Comparison of ENCODE assay signal across 37 cellular contexts in genomic region chr20:17107127-17107526, GRCh38.
"Had no signal": no experiment of that assay in that cellular context is flagged by ENCODE, and none has a peak within 500 bp of the region (broad histone marks: within the 10 kb centered on the region; RNA-seq: fewer than 3 reads in every experiment).

No MANE protein-coding gene starts in this region.

- H3K9me3 Mint-ChIP-seq: activated CD4-positive, alpha-beta T cell treated with anti-CD3 and anti-CD28 coated beads, Interleukin-2, amount 10 ng/mL, durations not matched to agents 24 days and 14 days; activated T-cell treated with anti-CD3 and anti-CD28 coated beads, Interleukin-2, amount 50 U/mL, for 4 hours; activated T-cell treated with anti-CD3 and anti-CD28 coated beads, Interleukin-2, amount 50 U/mL, for 72 hours; activated T-helper 1 cell treated with anti-CD3 and anti-CD28 coated beads, Interleukin-12 subunit alpha, Interleukin-12 subunit beta, Interleukin-2, Interleukin-4 antibody, amounts not matched to agents 30 ng/mL and 10 ng/mL and 1 ng/mL, durations not matched to agents 14 hours and 24 hours and 36 hours; T-helper 1 cell treated with Interleukin-12 subunit alpha and Interleukin-12 subunit beta and Interleukin-4 antibody, amounts not matched to agents 30 μg/mL and 1 μg/mL, for 36 hours had no signal

- H3K27ac Mint-ChIP-seq: activated B cell treated with CpG ODN at 0.5 μM for 24 hours; activated CD4-positive, alpha-beta memory T cell treated with anti-CD3 and anti-CD28 coated beads for 36 hours; activated CD4-positive, alpha-beta T cell treated with anti-CD3 and anti-CD28 coated beads, Interleukin-2, amount 10 ng/mL, durations not matched to agents 24 days and 14 days; activated CD8-positive, alpha-beta T cell treated with anti-CD3 and anti-CD28 coated beads for 36 hours; activated naive CD4-positive, alpha-beta T cell treated with anti-CD3 and anti-CD28 coated beads for 36 hours; activated naive CD4-positive, alpha-beta T cell treated with anti-CD3 and anti-CD28 coated beads, Interleukin-2, amount 50 U/mL, for 72 hours; activated naive CD8-positive, alpha-beta T cell treated with anti-CD3 and anti-CD28 coated beads for 36 hours; activated T-cell treated with anti-CD3 and anti-CD28 coated beads, Interleukin-2, amount 50 U/mL, for 72 hours; activated T-helper 1 cell treated with anti-CD3 and anti-CD28 coated beads, Interleukin-12 subunit alpha, Interleukin-12 subunit beta, Interleukin-2, Interleukin-4 antibody, amounts not matched to agents 30 ng/mL and 10 ng/mL and 1 ng/mL, durations not matched to agents 14 hours and 24 hours and 36 hours; activated T-helper 17 cell treated with anti-CD3 and anti-CD28 coated beads, Interleukin-2, amount 50 U/mL, for 72 hours; T-helper 1 cell treated with Interleukin-12 subunit alpha and Interleukin-12 subunit beta and Interleukin-4 antibody, amounts not matched to agents 30 μg/mL and 1 μg/mL, for 36 hours; T-helper 2 cell treated with Interferon-gamma antibody and Interleukin-4, amounts not matched to agents 5 μg/mL and 100 μg/mL, for 36 hours had no signal

- H3K9me3 ChIP-seq: adrenal gland, body of pancreas had no signal

- DNase-seq: activated B cell treated with CpG ODN at 0.5 μM for 24 hours; activated CD4-positive, alpha-beta memory T cell treated with anti-CD3 and anti-CD28 coated beads for 36 hours; activated CD4-positive, alpha-beta T cell treated with anti-CD3 and anti-CD28 coated beads for 4 hours; activated CD4-positive, alpha-beta T cell treated with anti-CD3 and anti-CD28 coated beads, Interleukin-2, amount 10 ng/mL, durations not matched to agents 24 days and 14 days; activated CD4-positive, alpha-beta T cell treated with anti-CD3 and anti-CD28 coated beads, Interleukin-2, amount 50 U/mL, for 1 hour; activated CD4-positive, alpha-beta T cell treated with anti-CD3 and anti-CD28 coated beads, Interleukin-2, amount 50 U/mL, for 4 hours; activated CD4-positive, CD25-positive, alpha-beta regulatory T cell treated with anti-CD3 and anti-CD28 coated beads, Interleukin-2, amount 50 U/mL, for 72 hours; activated CD8-positive, alpha-beta memory T cell treated with anti-CD3 and anti-CD28 coated beads, Interleukin-2, amount 50 U/mL, for 4 hours; activated CD8-positive, alpha-beta T cell treated with anti-CD3 and anti-CD28 coated beads for 36 hours; activated effector memory CD4-positive, alpha-beta T cell treated with anti-CD3 and anti-CD28 coated beads, Interleukin-2, amount 50 U/mL, for 16 hours; activated gamma-delta T cell treated with Interleukin-2 at 50 U/mL for 16 hours; activated naive CD4-positive, alpha-beta T cell; activated naive CD4-positive, alpha-beta T cell treated with anti-CD3 and anti-CD28 coated beads for 36 hours; activated naive CD4-positive, alpha-beta T cell treated with anti-CD3 and anti-CD28 coated beads, Interleukin-2, amount 50 U/mL, for 16 hours; activated naive CD8-positive, alpha-beta T cell treated with anti-CD3 and anti-CD28 coated beads for 36 hours; activated T-cell treated with anti-CD3 and anti-CD28 coated beads for 4 hours; activated T-cell treated with anti-CD3 and anti-CD28 coated beads, Interleukin-2, amount 50 U/mL, for 1 hour; activated T-cell treated with anti-CD3 and anti-CD28 coated beads, Interleukin-2, amount 50 U/mL, for 4 hours; activated T-cell treated with anti-CD3 and anti-CD28 coated beads, Interleukin-2, amount 50 U/mL, for 72 hours; adrenal gland; amniotic stem cell; aorta; body of pancreas; brain microvascular endothelial cell; central memory CD4-positive, alpha-beta T cell; T-helper 1 cell; T-helper 2 cell; T-helper 9 cell had no signal

- ATAC-seq: activated CD8-positive, alpha-beta T cell treated with anti-CD3 and anti-CD28 coated beads for 36 hours; activated naive CD4-positive, alpha-beta T cell treated with anti-CD3 and anti-CD28 coated beads, Interleukin-2, amount 50 U/mL, for 72 hours; activated T-cell treated with anti-CD3 and anti-CD28 coated beads, Interleukin-2, amount 50 U/mL, for 4 hours; activated T-cell treated with anti-CD3 and anti-CD28 coated beads, Interleukin-2, amount 50 U/mL, for 72 hours; activated T-helper 17 cell treated with anti-CD3 and anti-CD28 coated beads, Interleukin-2, amount 50 U/mL, for 72 hours; body of pancreas had no signal

- H3K27me3 Mint-ChIP-seq: activated B cell treated with CpG ODN at 0.5 μM for 24 hours; activated CD4-positive, alpha-beta memory T cell treated with anti-CD3 and anti-CD28 coated beads for 36 hours; activated CD4-positive, alpha-beta T cell treated with anti-CD3 and anti-CD28 coated beads, Interleukin-2, amount 10 ng/mL, durations not matched to agents 24 days and 14 days; activated CD8-positive, alpha-beta T cell treated with anti-CD3 and anti-CD28 coated beads for 36 hours; activated naive CD8-positive, alpha-beta T cell treated with anti-CD3 and anti-CD28 coated beads for 36 hours; activated T-helper 17 cell treated with anti-CD3 and anti-CD28 coated beads, Interleukin-2, amount 50 U/mL, for 72 hours had no signal

- H3K27ac ChIP-seq: adrenal gland, body of pancreas, brain microvascular endothelial cell, breast epithelium, VCaP had no signal

- H3K4me3 Mint-ChIP-seq: activated B cell treated with CpG ODN at 0.5 μM for 24 hours; activated CD4-positive, alpha-beta memory T cell treated with anti-CD3 and anti-CD28 coated beads for 36 hours; activated CD4-positive, alpha-beta T cell treated with anti-CD3 and anti-CD28 coated beads, Interleukin-2, amount 10 ng/mL, durations not matched to agents 24 days and 14 days; activated CD8-positive, alpha-beta T cell treated with anti-CD3 and anti-CD28 coated beads for 36 hours; activated naive CD4-positive, alpha-beta T cell treated with anti-CD3 and anti-CD28 coated beads for 36 hours; activated naive CD8-positive, alpha-beta T cell treated with anti-CD3 and anti-CD28 coated beads for 36 hours; activated T-cell treated with anti-CD3 and anti-CD28 coated beads, Interleukin-2, amount 50 U/mL, for 4 hours; activated T-cell treated with anti-CD3 and anti-CD28 coated beads, Interleukin-2, amount 50 U/mL, for 72 hours; activated T-helper 1 cell treated with anti-CD3 and anti-CD28 coated beads, Interleukin-12 subunit alpha, Interleukin-12 subunit beta, Interleukin-2, Interleukin-4 antibody, amounts not matched to agents 30 ng/mL and 10 ng/mL and 1 ng/mL, durations not matched to agents 14 hours and 24 hours and 36 hours; activated T-helper 17 cell treated with anti-CD3 and anti-CD28 coated beads, Interleukin-2, amount 50 U/mL, for 72 hours; T-helper 1 cell treated with Interleukin-12 subunit alpha and Interleukin-12 subunit beta and Interleukin-4 antibody, amounts not matched to agents 30 μg/mL and 1 μg/mL, for 36 hours; T-helper 2 cell treated with Interferon-gamma antibody and Interleukin-4, amounts not matched to agents 5 μg/mL and 100 μg/mL, for 36 hours had no signal

- H3K4me3 ChIP-seq: adrenal gland, body of pancreas, breast epithelium had no signal

- FAIRE-seq: astrocyte, TTC549 had no signal

- H3K4me1 ChIP-seq: adrenal gland, breast epithelium had no signal

- H3K27me3 ChIP-seq: adrenal gland, body of pancreas, brain microvascular endothelial cell, breast epithelium had no signal

- H3K4me1 Mint-ChIP-seq: activated B cell treated with CpG ODN at 0.5 μM for 24 hours; activated CD4-positive, alpha-beta T cell treated with anti-CD3 and anti-CD28 coated beads, Interleukin-2, amount 10 ng/mL, durations not matched to agents 24 days and 14 days; activated naive CD8-positive, alpha-beta T cell treated with anti-CD3 and anti-CD28 coated beads for 36 hours; activated T-helper 17 cell treated with anti-CD3 and anti-CD28 coated beads, Interleukin-2, amount 50 U/mL, for 72 hours had no signal

- H3K36me3 Mint-ChIP-seq: activated CD4-positive, alpha-beta memory T cell treated with anti-CD3 and anti-CD28 coated beads for 36 hours; activated naive CD4-positive, alpha-beta T cell treated with anti-CD3 and anti-CD28 coated beads, Interleukin-2, amount 50 U/mL, for 72 hours; activated naive CD8-positive, alpha-beta T cell treated with anti-CD3 and anti-CD28 coated beads for 36 hours had no signal

- H3K36me3 ChIP-seq: adrenal gland, brain microvascular endothelial cell, breast epithelium had no signal
